38 cellular contexts compared by ENCODE assay signal in genomic region chr1:59871746-59872145, GRCh38.
"Had no signal": no experiment of that assay in that cellular context is flagged by ENCODE, and none has a peak within 500 bp of the region (broad histone marks: within the 10 kb centered on the region; RNA-seq: fewer than 3 reads in every experiment).

No MANE protein-coding gene starts in this region.

- H3K4me1 ChIP-seq: adrenal gland, body of pancreas, breast epithelium had no signal

- H3K27me3 ChIP-seq: adrenal gland, body of pancreas, brain microvascular endothelial cell, breast epithelium, cardiac muscle cell had no signal

- H3K27ac Mint-ChIP-seq: activated B cell treated with CpG ODN at 0.5 μM for 24 hours; activated CD4-positive, alpha-beta memory T cell treated with anti-CD3 and anti-CD28 coated beads for 36 hours; activated CD4-positive, alpha-beta T cell treated with anti-CD3 and anti-CD28 coated beads, Interleukin-2, amount 10 ng/mL, durations not matched to agents 24 days and 14 days; activated CD8-positive, alpha-beta T cell treated with anti-CD3 and anti-CD28 coated beads for 36 hours; activated naive CD4-positive, alpha-beta T cell treated with anti-CD3 and anti-CD28 coated beads for 36 hours; activated naive CD4-positive, alpha-beta T cell treated with anti-CD3 and anti-CD28 coated beads, Interleukin-2, amount 50 U/mL, for 72 hours; activated naive CD8-positive, alpha-beta T cell treated with anti-CD3 and anti-CD28 coated beads for 36 hours; activated T-cell treated with anti-CD3 and anti-CD28 coated beads, Interleukin-2, amount 50 U/mL, for 72 hours; activated T-helper 1 cell treated with anti-CD3 and anti-CD28 coated beads, Interleukin-12 subunit alpha, Interleukin-12 subunit beta, Interleukin-2, Interleukin-4 antibody, amounts not matched to agents 30 ng/mL and 10 ng/mL and 1 ng/mL, durations not matched to agents 14 hours and 24 hours and 36 hours; activated T-helper 17 cell treated with anti-CD3 and anti-CD28 coated beads, Interleukin-2, amount 50 U/mL, for 72 hours; T-helper 1 cell treated with Interleukin-12 subunit alpha and Interleukin-12 subunit beta and Interleukin-4 antibody, amounts not matched to agents 30 μg/mL and 1 μg/mL, for 36 hours; T-helper 2 cell treated with Interferon-gamma antibody and Interleukin-4, amounts not matched to agents 5 μg/mL and 100 μg/mL, for 36 hours had no signal

- H3K9me3 ChIP-seq: adrenal gland, body of pancreas had no signal

- H3K4me3 Mint-ChIP-seq: activated B cell treated with CpG ODN at 0.5 μM for 24 hours; activated CD4-positive, alpha-beta memory T cell treated with anti-CD3 and anti-CD28 coated beads for 36 hours; activated CD4-positive, alpha-beta T cell treated with anti-CD3 and anti-CD28 coated beads, Interleukin-2, amount 10 ng/mL, durations not matched to agents 24 days and 14 days; activated CD8-positive, alpha-beta T cell treated with anti-CD3 and anti-CD28 coated beads for 36 hours; activated naive CD4-positive, alpha-beta T cell treated with anti-CD3 and anti-CD28 coated beads for 36 hours; activated naive CD8-positive, alpha-beta T cell treated with anti-CD3 and anti-CD28 coated beads for 36 hours; activated T-cell treated with anti-CD3 and anti-CD28 coated beads, Interleukin-2, amount 50 U/mL, for 4 hours; activated T-cell treated with anti-CD3 and anti-CD28 coated beads, Interleukin-2, amount 50 U/mL, for 72 hours; activated T-helper 1 cell treated with anti-CD3 and anti-CD28 coated beads, Interleukin-12 subunit alpha, Interleukin-12 subunit beta, Interleukin-2, Interleukin-4 antibody, amounts not matched to agents 30 ng/mL and 10 ng/mL and 1 ng/mL, durations not matched to agents 14 hours and 24 hours and 36 hours; activated T-helper 17 cell treated with anti-CD3 and anti-CD28 coated beads, Interleukin-2, amount 50 U/mL, for 72 hours; central memory CD8-positive, alpha-beta T cell; T-helper 1 cell treated with Interleukin-12 subunit alpha and Interleukin-12 subunit beta and Interleukin-4 antibody, amounts not matched to agents 30 μg/mL and 1 μg/mL, for 36 hours; T-helper 2 cell treated with Interferon-gamma antibody and Interleukin-4, amounts not matched to agents 5 μg/mL and 100 μg/mL, for 36 hours had no signal

- H3K27ac ChIP-seq: adrenal gland, body of pancreas, brain microvascular endothelial cell, breast epithelium, cardiac muscle cell, VCaP had no signal

- H3K4me1 Mint-ChIP-seq: activated B cell treated with CpG ODN at 0.5 μM for 24 hours; activated CD4-positive, alpha-beta T cell treated with anti-CD3 and anti-CD28 coated beads, Interleukin-2, amount 10 ng/mL, durations not matched to agents 24 days and 14 days; activated naive CD8-positive, alpha-beta T cell treated with anti-CD3 and anti-CD28 coated beads for 36 hours; activated T-helper 17 cell treated with anti-CD3 and anti-CD28 coated beads, Interleukin-2, amount 50 U/mL, for 72 hours; central memory CD8-positive, alpha-beta T cell had no signal

- H3K27me3 Mint-ChIP-seq: activated B cell treated with CpG ODN at 0.5 μM for 24 hours; activated CD4-positive, alpha-beta memory T cell treated with anti-CD3 and anti-CD28 coated beads for 36 hours; activated CD4-positive, alpha-beta T cell treated with anti-CD3 and anti-CD28 coated beads, Interleukin-2, amount 10 ng/mL, durations not matched to agents 24 days and 14 days; activated CD8-positive, alpha-beta T cell treated with anti-CD3 and anti-CD28 coated beads for 36 hours; activated naive CD8-positive, alpha-beta T cell treated with anti-CD3 and anti-CD28 coated beads for 36 hours; activated T-helper 17 cell treated with anti-CD3 and anti-CD28 coated beads, Interleukin-2, amount 50 U/mL, for 72 hours; central memory CD8-positive, alpha-beta T cell had no signal

- DNase-seq: activated B cell treated with CpG ODN at 0.5 μM for 24 hours; activated CD4-positive, alpha-beta memory T cell treated with anti-CD3 and anti-CD28 coated beads for 36 hours; activated CD4-positive, alpha-beta T cell treated with anti-CD3 and anti-CD28 coated beads for 4 hours; activated CD4-positive, alpha-beta T cell treated with anti-CD3 and anti-CD28 coated beads, Interleukin-2, amount 10 ng/mL, durations not matched to agents 24 days and 14 days; activated CD4-positive, alpha-beta T cell treated with anti-CD3 and anti-CD28 coated beads, Interleukin-2, amount 50 U/mL, for 1 hour; activated CD4-positive, alpha-beta T cell treated with anti-CD3 and anti-CD28 coated beads, Interleukin-2, amount 50 U/mL, for 4 hours; activated CD4-positive, CD25-positive, alpha-beta regulatory T cell treated with anti-CD3 and anti-CD28 coated beads, Interleukin-2, amount 50 U/mL, for 72 hours; activated CD8-positive, alpha-beta memory T cell treated with anti-CD3 and anti-CD28 coated beads, Interleukin-2, amount 50 U/mL, for 4 hours; activated CD8-positive, alpha-beta T cell treated with anti-CD3 and anti-CD28 coated beads for 36 hours; activated effector memory CD4-positive, alpha-beta T cell treated with anti-CD3 and anti-CD28 coated beads, Interleukin-2, amount 50 U/mL, for 16 hours; activated gamma-delta T cell treated with Interleukin-2 at 50 U/mL for 16 hours; activated naive CD4-positive, alpha-beta T cell; activated naive CD4-positive, alpha-beta T cell treated with anti-CD3 and anti-CD28 coated beads for 36 hours; activated naive CD4-positive, alpha-beta T cell treated with anti-CD3 and anti-CD28 coated beads, Interleukin-2, amount 50 U/mL, for 16 hours; activated naive CD8-positive, alpha-beta T cell treated with anti-CD3 and anti-CD28 coated beads for 36 hours; activated T-cell treated with anti-CD3 and anti-CD28 coated beads for 4 hours; activated T-cell treated with anti-CD3 and anti-CD28 coated beads, Interleukin-2, amount 50 U/mL, for 1 hour; activated T-cell treated with anti-CD3 and anti-CD28 coated beads, Interleukin-2, amount 50 U/mL, for 4 hours; activated T-cell treated with anti-CD3 and anti-CD28 coated beads, Interleukin-2, amount 50 U/mL, for 72 hours; adrenal gland; amniotic stem cell; aorta; body of pancreas; brain microvascular endothelial cell; caudate nucleus; cerebellar nuclear complex; T-helper 1 cell; T-helper 2 cell; T-helper 9 cell had no signal

- H3K9me3 Mint-ChIP-seq: activated CD4-positive, alpha-beta T cell treated with anti-CD3 and anti-CD28 coated beads, Interleukin-2, amount 10 ng/mL, durations not matched to agents 24 days and 14 days; activated naive CD4-positive, alpha-beta T cell treated with anti-CD3 and anti-CD28 coated beads for 36 hours; activated naive CD4-positive, alpha-beta T cell treated with anti-CD3 and anti-CD28 coated beads, Interleukin-2, amount 50 U/mL, for 72 hours; activated naive CD8-positive, alpha-beta T cell treated with anti-CD3 and anti-CD28 coated beads for 36 hours; activated T-cell treated with anti-CD3 and anti-CD28 coated beads, Interleukin-2, amount 50 U/mL, for 4 hours; activated T-cell treated with anti-CD3 and anti-CD28 coated beads, Interleukin-2, amount 50 U/mL, for 72 hours; activated T-helper 1 cell treated with anti-CD3 and anti-CD28 coated beads, Interleukin-12 subunit alpha, Interleukin-12 subunit beta, Interleukin-2, Interleukin-4 antibody, amounts not matched to agents 30 ng/mL and 10 ng/mL and 1 ng/mL, durations not matched to agents 14 hours and 24 hours and 36 hours; activated T-helper 17 cell treated with anti-CD3 and anti-CD28 coated beads, Interleukin-2, amount 50 U/mL, for 72 hours; central memory CD8-positive, alpha-beta T cell; T-helper 2 cell treated with Interferon-gamma antibody and Interleukin-4, amounts not matched to agents 5 μg/mL and 100 μg/mL, for 36 hours had no signal

- H3K36me3 ChIP-seq: brain microvascular endothelial cell, breast epithelium had no signal

- H3K4me3 ChIP-seq: adrenal gland, body of pancreas, breast epithelium, cardiac muscle cell had no signal
